In genomic region chr11:119101367-119101758, GRCh38 we compare ENCODE assay signal across 6 cellular contexts.
DNase-seq lines count a peak whose midpoint lies in the region; ATAC-seq and TF ChIP-seq lines count a peak whose summit lies in the region.

No MANE protein-coding gene starts in this region.

- H3K4me3 ChIP-seq in choroid plexus epithelial cell (ENCODE audit: low read depth, low read length) (peak overlapping the region; percentile 83), parathyroid adenoma (ENCODE audit: low read depth, low read length) (peak overlapping the region; percentile 70)

- ATAC-seq in GM19395 (IDR thresholded peaks at IDR 0.05; ENCODE audit: unreplicated experiment): peak; percentile 18
- ATAC-seq in HG03558 (IDR thresholded peaks at IDR 0.05; ENCODE audit: extremely low read depth, unreplicated experiment): peak; percentile 10

- H3K4me1 ChIP-seq in parathyroid adenoma: peaks cover 4% of the 10 kb centered on the region

- H3K36me3 ChIP-seq in parathyroid adenoma (ENCODE audit: control insufficient read depth, insufficient read depth, low read length): no peaks in the 10 kb centered on the region

- no peak for TF ChIP-seq CTCF in choroid plexus epithelial cell (conservative IDR thresholded peaks at IDR 0.05; ENCODE audit: low read depth, low read length)
- no peak for TF ChIP-seq CTCF in parathyroid adenoma (IDR thresholded peaks at IDR 0.05)

- no peaks in the 10 kb centered on the region for H3K79me2 ChIP-seq in parathyroid adenoma

- H3K4me2 ChIP-seq in parathyroid adenoma (ENCODE audit: low read length): peak overlapping the region; percentile 91

- DNase-seq in choroid plexus epithelial cell (ENCODE audit: low read depth): no peak
- DNase-seq in cortex of kidney (lab: John Stamatoyannopoulos, UW): no peak
- no peak for DNase-seq in NCI-H1092 (lab: John Stamatoyannopoulos, UW)

- H2AFZ ChIP-seq in parathyroid adenoma: peak overlapping the region; percentile 95

- no peak overlapping the region for H3K9ac ChIP-seq in parathyroid adenoma

- H3K27ac ChIP-seq in parathyroid adenoma: peak overlapping the region; percentile 95

- no peaks in the 10 kb centered on the region for H3K27me3 ChIP-seq in parathyroid adenoma (ENCODE audit: control insufficient read depth, insufficient read depth, low read length)

- no peaks in the 10 kb centered on the region for H3K9me3 ChIP-seq in parathyroid adenoma (ENCODE audit: control insufficient read depth, low read length)
